In the genomic region with DNA sequence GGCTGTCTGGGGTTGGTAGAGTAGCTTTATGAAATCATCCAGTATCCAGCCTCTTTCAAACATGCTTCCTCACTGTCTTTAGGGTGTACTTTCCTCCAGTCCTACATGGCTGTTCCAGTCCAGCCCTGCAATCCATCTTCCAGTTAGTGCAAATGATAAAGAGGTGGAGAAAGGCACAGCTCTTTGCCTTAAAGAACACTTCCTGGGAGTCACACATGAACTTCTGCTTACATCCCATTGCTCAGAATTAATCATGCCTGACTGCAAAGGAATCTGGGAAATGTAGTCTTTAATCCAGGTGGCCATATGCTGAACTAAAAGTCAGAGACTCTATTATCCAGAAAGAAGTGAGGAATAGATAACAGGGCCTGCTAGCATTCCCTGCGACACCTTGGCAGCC, we compare ENCODE assay signal across 8 cellular contexts.
DNase-seq lines count a peak whose midpoint lies in the region; ATAC-seq lines count a peak whose summit lies in the region.

No MANE protein-coding gene starts in this region.

- DNase-seq in CD1c-positive myeloid dendritic cell (ENCODE audit: extremely low spot score) (peak; percentile 75), HS-5 (ENCODE audit: low read depth) (peak; percentile 14), SIG-M5 treated with dmso at 0.1 percent for 504 hours (lab: John Stamatoyannopoulos, UW; ENCODE audit: unreplicated experiment) (peak; percentile 88), glomerular visceral epithelial cell (ENCODE audit: extremely low spot score) (peak; percentile 65)
- no peak for DNase-seq in stimulated activated naive CD4-positive, alpha-beta T cell treated with Interleukin-2 at 50 U/mL for 16 hours (lab: John Stamatoyannopoulos, UW)

- no peak for ATAC-seq in GM21515 (IDR thresholded peaks at IDR 0.05; ENCODE audit: unreplicated experiment)
- ATAC-seq in GM18861 (IDR thresholded peaks at IDR 0.05; ENCODE audit: unreplicated experiment) = no peak
- ATAC-seq in GM18517 (IDR thresholded peaks at IDR 0.05; ENCODE audit: unreplicated experiment) = no peak
